Comparison of ENCODE assay signal across 16 cellular contexts in the genomic region with DNA sequence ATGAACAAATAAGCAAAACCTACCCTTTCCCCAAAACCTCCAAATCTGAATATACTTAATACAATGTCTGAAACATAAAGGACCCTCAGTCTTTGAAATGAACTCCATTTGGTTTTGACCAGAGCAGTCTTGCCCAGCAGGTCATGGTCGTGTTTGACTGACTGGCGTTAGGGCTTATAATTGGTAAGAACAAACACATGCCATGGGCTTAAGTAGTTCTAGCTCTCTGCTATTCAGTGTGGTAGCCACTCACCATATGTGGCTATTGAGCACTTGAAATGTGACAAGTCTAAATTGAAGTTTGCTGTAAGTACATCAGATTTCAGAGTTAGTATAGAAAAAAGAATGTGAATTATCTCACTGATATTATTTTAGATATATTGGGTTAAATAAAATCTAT. TPM values are rescaled to one million over a fixed set of nuclear protein-coding genes. Genes with fewer than 3 reads are reported as not detected.
"Had no signal": no experiment of that assay in that cellular context is flagged by ENCODE, and none has a peak within 500 bp of the region (broad histone marks: within the 10 kb centered on the region; RNA-seq: fewer than 3 reads in every experiment).

No MANE protein-coding gene starts in this region.

- H3K4me2 ChIP-seq: hepatocyte had no signal

- H3K4me3 ChIP-seq: dorsolateral prefrontal cortex, hepatocyte, lower lobe of right lung, ovary, tibial artery, vagina had no signal

- H3K27me3 ChIP-seq: dorsolateral prefrontal cortex, hepatocyte, ovary, tibial artery, vagina had no signal

- H3K36me3 ChIP-seq: ovary had no signal

- DNase-seq: activated naive CD4-positive, alpha-beta T cell treated with Interleukin-2 at 50 U/mL for 16 hours; dorsolateral prefrontal cortex; erythroblast; lower lobe of right lung; ovary; stimulated activated CD4-positive, alpha-beta T cell treated with anti-CD3 and anti-CD28 coated beads, Interleukin-2, amount 100 ng/mL, for 48 hours; stimulated activated naive B cell treated with anti-CD40 and anti-IgM and Interleukin-4, amounts not matched to agents 10 μg/mL and 1 μg/mL and 100 μg/mL, for 72 hours; T-cell; T-helper 9 cell; tibial artery had no signal

- H3K4me1 Mint-ChIP-seq: activated T-helper 17 cell treated with anti-CD3 and anti-CD28 coated beads, Interleukin-2, amount 50 U/mL, for 72 hours had no signal

- H3K27ac Mint-ChIP-seq: activated T-helper 17 cell treated with anti-CD3 and anti-CD28 coated beads, Interleukin-2, amount 50 U/mL, for 72 hours; stimulated activated naive B cell treated with anti-CD40 and anti-IgM and Interleukin-4, amounts not matched to agents 10 μg/mL and 1 μg/mL and 100 μg/mL, for 72 hours; T-cell had no signal

- H3K27me3 Mint-ChIP-seq: activated T-helper 17 cell treated with anti-CD3 and anti-CD28 coated beads, Interleukin-2, amount 50 U/mL, for 72 hours; stimulated activated naive B cell treated with anti-CD40 and anti-IgM and Interleukin-4, amounts not matched to agents 10 μg/mL and 1 μg/mL and 100 μg/mL, for 72 hours had no signal

- H2AFZ ChIP-seq: hepatocyte had no signal

- H3K9me3 ChIP-seq: lower lobe of right lung, ovary, tibial artery, vagina had no signal

- H3K9me3 Mint-ChIP-seq: activated T-helper 17 cell treated with anti-CD3 and anti-CD28 coated beads, Interleukin-2, amount 50 U/mL, for 72 hours; neural crest cell; T-cell had no signal

- H3K27ac ChIP-seq: dorsolateral prefrontal cortex, hepatocyte, lower lobe of right lung, ovary, tibial artery, vagina had no signal

- H3K4me3 Mint-ChIP-seq: activated T-helper 17 cell treated with anti-CD3 and anti-CD28 coated beads, Interleukin-2, amount 50 U/mL, for 72 hours; neural crest cell; stimulated activated naive B cell treated with anti-CD40 and anti-IgM and Interleukin-4, amounts not matched to agents 10 μg/mL and 1 μg/mL and 100 μg/mL, for 72 hours; T-cell had no signal

RNA-seq across cellular contexts. Expression of a gene that starts 42.0 kb away (rescaled TPM):
- total RNA-seq: activated CD8-positive, alpha-beta memory T cell treated with anti-CD3 and anti-CD28 coated beads for 36 hours; cardiac septum had no signal
